ENCODE assay signal across 33 cellular contexts in genomic region chr2:157361526-157361925, GRCh38. TPM values are rescaled to one million over a fixed set of nuclear protein-coding genes. Genes with fewer than 3 reads are reported as not detected.
"Had no signal": no experiment of that assay in that cellular context is flagged by ENCODE, and none has a peak within 500 bp of the region (broad histone marks: within the 10 kb centered on the region; RNA-seq: fewer than 3 reads in every experiment).

No MANE protein-coding gene starts in this region.

- H3K4me3 ChIP-seq: left lung, lower lobe of right lung, neural progenitor cell, ovary, right atrium auricular region, right lobe of liver, smooth muscle cell, tibial nerve, uterus had no signal

- H3K4me3 Mint-ChIP-seq: immature natural killer cell; natural killer cell; nephron progenitor cell; neural progenitor cell; stimulated activated memory B cell treated with anti-CD40 and anti-IgM and Interleukin-4, amounts not matched to agents 10 μg/mL and 1 μg/mL and 100 μg/mL, for 72 hours; stimulated activated naive CD8-positive, alpha-beta T cell treated with anti-CD3 and anti-CD28 coated beads, Interleukin-15, amount 100 ng/mL, for 72 hours; type B pancreatic cell had no signal

- H3K27ac Mint-ChIP-seq: natural killer cell; nephron progenitor cell; neural progenitor cell; progenitor cell of endocrine pancreas; stimulated activated memory B cell treated with anti-CD40 and anti-IgM and Interleukin-4, amounts not matched to agents 10 μg/mL and 1 μg/mL and 100 μg/mL, for 72 hours; stimulated activated naive CD8-positive, alpha-beta T cell treated with anti-CD3 and anti-CD28 coated beads, Interleukin-15, amount 100 ng/mL, for 72 hours; type B pancreatic cell had no signal

- FAIRE-seq: islet of Langerhans, kidney had no signal

- H3K9me3 ChIP-seq: lower lobe of right lung, neutrophil, ovary, right atrium auricular region, right lobe of liver, uterus had no signal

- H3K27ac ChIP-seq: left lung, lower lobe of right lung, neural progenitor cell, neutrophil, ovary, right atrium auricular region, right lobe of liver, tibial nerve, uterus had no signal

- DNase-seq: hypothalamus; immature natural killer cell; kidney; left colon; left lung; lower lobe of right lung; mammary epithelial cell; mesenchymal stem cell; natural killer cell; nephron progenitor cell; occipital lobe; ovary; right lobe of liver; stimulated activated CD4-positive, alpha-beta T cell treated with anti-CD3 and anti-CD28 coated beads, Interleukin-1b, Interleukin-23, amount 100 ng/mL, for 48 hours; stimulated activated CD4-positive, alpha-beta T cell treated with anti-CD3 and anti-CD28 coated beads, Interleukin-2, amount 100 ng/mL, for 48 hours; stimulated activated CD4-positive, alpha-beta T cell treated with anti-CD3 and anti-CD28 coated beads, Interleukin-4, amount 100 ng/mL, for 4 hours; stimulated activated CD8-positive, alpha-beta memory T cell treated with anti-CD3 and anti-CD28 coated beads, Interleukin-4, amount 100 ng/mL, for 48 hours; stimulated activated naive CD4-positive, alpha-beta T cell treated with Interleukin-2 at 50 U/mL for 16 hours; stimulated activated naive CD8-positive, alpha-beta T cell treated with anti-CD3 and anti-CD28 coated beads, Interleukin-15, amount 100 ng/mL, for 72 hours; substantia nigra; uterus had no signal

- H3K36me3 ChIP-seq: left lung, lower lobe of right lung, neural progenitor cell, neutrophil, ovary, right atrium auricular region, right lobe of liver, tibial nerve, uterus had no signal

- H3K4me2 ChIP-seq: neural progenitor cell, smooth muscle cell had no signal

- H3K9ac ChIP-seq: neural progenitor cell had no signal

- H3K36me3 Mint-ChIP-seq: neural progenitor cell, type B pancreatic cell had no signal

- H3K4me1 Mint-ChIP-seq: nephron progenitor cell had no signal

- ATAC-seq: left colon; left lung; lower lobe of right lung; natural killer cell; right lobe of liver; stimulated activated memory B cell treated with anti-CD40 and anti-IgM and Interleukin-4, amounts not matched to agents 10 μg/mL and 1 μg/mL and 100 μg/mL, for 72 hours; stimulated activated naive CD8-positive, alpha-beta T cell treated with anti-CD3 and anti-CD28 coated beads, Interleukin-15, amount 100 ng/mL, for 72 hours had no signal

- H3K27me3 Mint-ChIP-seq: progenitor cell of endocrine pancreas; stimulated activated memory B cell treated with anti-CD40 and anti-IgM and Interleukin-4, amounts not matched to agents 10 μg/mL and 1 μg/mL and 100 μg/mL, for 72 hours; stimulated activated naive CD8-positive, alpha-beta T cell treated with anti-CD3 and anti-CD28 coated beads, Interleukin-15, amount 100 ng/mL, for 72 hours; type B pancreatic cell had no signal

- H3K27me3 ChIP-seq: left lung, neural progenitor cell, neutrophil, ovary, right atrium auricular region, right lobe of liver, tibial nerve, uterus had no signal

- H3K4me1 ChIP-seq: left lung, lower lobe of right lung, right atrium auricular region, right lobe of liver, tibial nerve, uterus had no signal

- H2AFZ ChIP-seq: neural progenitor cell had no signal

RNA-seq across cellular contexts. Expression of gene ERMN, which starts 35.9 kb away (rescaled TPM):
- total RNA-seq: mucosa of gallbladder, progenitor cell of endocrine pancreas, pulmonary artery endothelial cell, renal cortical epithelial cell, right atrium auricular region, smooth muscle cell had no signal
- polyA plus RNA-seq: mammary epithelial cell, smooth muscle cell had no signal
